9 cellular contexts compared by ENCODE assay signal in genomic region chr10:124626759-124627380, GRCh38.
DNase-seq lines count a peak whose midpoint lies in the region; ATAC-seq and TF ChIP-seq lines count a peak whose summit lies in the region.
"Had no signal": no experiment of that assay in that cellular context is flagged by ENCODE, and none has a peak within 500 bp of the region (broad histone marks: within the 10 kb centered on the region; RNA-seq: fewer than 3 reads in every experiment).

No MANE protein-coding gene starts in this region.

- peaks cover 34 to 38% of the 10 kb centered on the region in 2 donors for H3K4me1 ChIP-seq in naive thymus-derived CD4-positive, alpha-beta T cell (ENCODE audit: control insufficient read depth in 2 of 2, insufficient read depth in 2 of 2, low read length in 2 of 2)

- H3K4me3 ChIP-seq in naive thymus-derived CD4-positive, alpha-beta T cell (ENCODE audit: low read length) = peak overlapping the region; percentile 1
- H3K4me3 ChIP-seq: right lobe of liver had no signal

- CTCF ChIA-PET in naive thymus-derived CD4-positive, alpha-beta T cell (lab: Charles Lee) = interaction anchor here (0.8 to 5.1 kb wide), 10 partner anchors 10 to 118 kb away, joined by 3 to 44 read pairs (median 5); no protein-coding TSS in a partner anchor

- POLR2A ChIA-PET in naive thymus-derived CD4-positive, alpha-beta T cell (lab: Charles Lee) = interaction anchor here (0.6 to 3.0 kb wide), 11 partner anchors 10 to 119 kb away, joined by 3 to 21 read pairs (median 3); no protein-coding TSS in a partner anchor

- peaks cover 0 to 9% (median 0%) of the 10 kb centered on the region in 5 donors for H3K36me3 Mint-ChIP-seq in naive thymus-derived CD4-positive, alpha-beta T cell

- H3K9me3 Mint-ChIP-seq in naive thymus-derived CD4-positive, alpha-beta T cell = peaks cover 0 to 1% (median 0%) of the 10 kb centered on the region in 11 donors

- H3K4me1 Mint-ChIP-seq in naive thymus-derived CD4-positive, alpha-beta T cell = peaks cover 25 to 58% (median 48%) of the 10 kb centered on the region in 7 donors

- no peaks in the 10 kb centered on the region for H3K9me3 ChIP-seq in naive thymus-derived CD4-positive, alpha-beta T cell (ENCODE audit: control insufficient read depth in 2 of 3, low read length in 3 of 3)
- H3K9me3 ChIP-seq: right lobe of liver had no signal

- DNase-seq in activated CD4-positive, CD25-positive, alpha-beta regulatory T cell treated with anti-CD3 and anti-CD28 coated beads, Interleukin-2, amount 50 U/mL, for 72 hours = no peak
- DNase-seq in activated T-cell treated with anti-CD3 and anti-CD28 coated beads, Interleukin-2, amount 50 U/mL, for 1 hour = peak; percentile 60
- DNase-seq in naive thymus-derived CD4-positive, alpha-beta T cell = peak in 6 of 9 donors; percentile 29 to 57 (median 40)
- DNase-seq in C1 segment of cervical spinal cord (lab: John Stamatoyannopoulos, UW) (no peak), GM13977 (ENCODE audit: low spot score) (no peak), NOMO-1 treated with DMSO at 0.1 percent for 48 hours (lab: John Stamatoyannopoulos, UW; ENCODE audit: unreplicated experiment) (no peak)
- DNase-seq: right lobe of liver had no signal

- ATAC-seq in activated CD4-positive, CD25-positive, alpha-beta regulatory T cell treated with anti-CD3 and anti-CD28 coated beads, Interleukin-2, amount 50 U/mL, for 24 hours = peak; percentile 73 to 77
- ATAC-seq in HG03378 (IDR thresholded peaks at IDR 0.05; ENCODE audit: unreplicated experiment) = peak; percentile 75
- peak; percentile 77 for ATAC-seq in naive thymus-derived CD4-positive, alpha-beta T cell

- no peak for TF ChIP-seq CTCF in GM13977 (IDR thresholded peaks at IDR 0.05; ENCODE audit: extremely low read depth, insufficient read depth, missing control alignments)

- intact Hi-C loops in naive thymus-derived CD4-positive, alpha-beta T cell (cut with micrococcal nuclease) = loop anchor here in 1 of 2 donors (1.0 to 2.0 kb wide), 4 partner anchors 9 to 114 kb away; no protein-coding TSS in a partner anchor

- H3K4me3 Mint-ChIP-seq in naive thymus-derived CD4-positive, alpha-beta T cell = peak overlapping the region in 9 of 10 donors; percentile 46 to 71 (median 63)

- H3K27me3 ChIP-seq in naive thymus-derived CD4-positive, alpha-beta T cell (ENCODE audit: control insufficient read depth in 2 of 2, insufficient read depth in 2 of 2, low read length in 2 of 2) = no peaks in the 10 kb centered on the region
- H3K27me3 ChIP-seq: right lobe of liver had no signal

- no peaks in the 10 kb centered on the region for H3K27me3 Mint-ChIP-seq in naive thymus-derived CD4-positive, alpha-beta T cell

- H3K27ac Mint-ChIP-seq in naive thymus-derived CD4-positive, alpha-beta T cell = peak overlapping the region; percentile 71 to 91 (median 83)

- H3K27ac ChIP-seq in naive thymus-derived CD4-positive, alpha-beta T cell (ENCODE audit: low read depth, low read length) = peak overlapping the region; percentile 16
- H3K27ac ChIP-seq: right lobe of liver had no signal

- peaks cover 0 to 14% (median 0%) of the 10 kb centered on the region in 3 experiments for H3K36me3 ChIP-seq in naive thymus-derived CD4-positive, alpha-beta T cell (ENCODE audit: control insufficient read depth in 2 of 3, insufficient read depth in 3 of 3, low read length in 3 of 3)

- in situ Hi-C loops in GM13977 (cut with MboI; ENCODE audit: low pct_unique_long_range_greater_than_20kb, low sequenced_read_pairs, unreplicated experiment) = no loop called here

Comparison
In these comparisons a context has a peak if more than half of its experiments do, and no peak if none do; other contexts are left out.
1. DNase-seq: peak in activated T-cell treated with anti-CD3 and anti-CD28 coated beads, Interleukin-2, amount 50 U/mL, for 1 hour (single experiment) and naive thymus-derived CD4-positive, alpha-beta T cell (6 of 9); none in activated CD4-positive, CD25-positive, alpha-beta regulatory T cell treated with anti-CD3 and anti-CD28 coated beads, Interleukin-2, amount 50 U/mL, for 72 hours (single experiment), C1 segment of cervical spinal cord (0 of 14), GM13977 (single experiment) and NOMO-1 treated with DMSO at 0.1 percent for 48 hours (single experiment).
2. Peak in every context shown above with its lines, with median percentiles within 50 percentile points of each other: ATAC-seq.